Comparison of ENCODE assay signal across 8 cellular contexts in the genomic region with DNA sequence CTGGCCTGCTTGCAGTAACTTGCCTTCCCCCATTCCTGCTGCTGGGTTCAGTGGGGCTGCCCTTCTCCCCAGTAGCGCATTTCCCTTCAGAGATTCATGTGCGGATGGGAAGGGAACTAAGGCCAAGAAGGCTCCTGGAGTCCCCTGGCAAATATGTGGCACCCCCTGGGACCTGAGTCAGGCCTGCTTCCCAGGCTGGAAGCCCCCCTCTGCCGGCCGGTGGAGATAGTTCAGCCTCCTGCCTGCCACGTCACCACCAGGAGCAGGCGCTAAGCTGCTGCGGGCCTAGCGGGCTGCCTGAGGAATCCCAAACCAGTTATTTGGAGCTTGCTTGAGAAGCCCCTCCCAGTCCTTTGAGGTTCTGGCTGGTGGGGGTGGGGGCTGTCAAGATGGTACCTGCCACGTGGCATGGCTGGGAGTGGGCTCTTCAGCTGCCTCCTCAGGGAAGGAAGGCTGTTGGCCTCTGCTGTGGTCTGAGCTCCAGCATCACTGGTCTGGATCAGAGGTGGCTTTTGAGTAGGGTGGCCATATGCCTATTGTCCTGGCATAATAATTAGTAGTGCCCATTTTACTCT. TPM values are rescaled to one million over a fixed set of nuclear protein-coding genes. Genes with fewer than 3 reads are reported as not detected.
DNase-seq lines count a peak whose midpoint lies in the region; ATAC-seq and TF ChIP-seq lines count a peak whose summit lies in the region.

No MANE protein-coding gene starts in this region.

- no peaks in the 10 kb centered on the region for H3K27me3 Mint-ChIP-seq in activated CD8-positive, alpha-beta memory T cell treated with anti-CD3 and anti-CD28 coated beads, Interleukin-2, amount 10 ng/mL, durations not matched to agents 7 days and 5 days
- H3K27me3 Mint-ChIP-seq in brain, result peaks cover 9% of the 10 kb centered on the region

- CTCF ChIA-PET in activated CD8-positive, alpha-beta memory T cell treated with anti-CD3 and anti-CD28 coated beads, Interleukin-2, amount 10 ng/mL, durations not matched to agents 7 days and 5 days (lab: Charles Lee), result interaction anchor here (0.8 to 1.4 kb wide), 2 partner anchors 14 to 28 kb away, joined by 3 to 6 read pairs; no protein-coding TSS in a partner anchor

- TF ChIP-seq CTCF in brain (conservative IDR thresholded peaks at IDR 0.05), result peak; percentile 44 to 68

- H3K9me3 Mint-ChIP-seq in activated CD8-positive, alpha-beta memory T cell treated with anti-CD3 and anti-CD28 coated beads, Interleukin-2, amount 10 ng/mL, durations not matched to agents 7 days and 5 days (ENCODE audit: low read depth), result no peaks in the 10 kb centered on the region
- no peaks in the 10 kb centered on the region for H3K9me3 Mint-ChIP-seq in brain

- peaks cover 87% of the 10 kb centered on the region for H3K4me1 ChIP-seq in stomach smooth muscle (ENCODE audit: control insufficient read depth, insufficient read depth, low read length)

- H3K36me3 Mint-ChIP-seq in activated CD8-positive, alpha-beta memory T cell treated with anti-CD3 and anti-CD28 coated beads, Interleukin-2, amount 10 ng/mL, durations not matched to agents 7 days and 5 days, result no peaks in the 10 kb centered on the region
- peaks cover 19% of the 10 kb centered on the region for H3K36me3 Mint-ChIP-seq in brain

- ATAC-seq in activated CD8-positive, alpha-beta memory T cell treated with anti-CD3 and anti-CD28 coated beads, Interleukin-2, amount 10 ng/mL, durations not matched to agents 7 days and 5 days, result no peak
- no peak for ATAC-seq in HG03139 (IDR thresholded peaks at IDR 0.05; ENCODE audit: unreplicated experiment)

- no peaks in the 10 kb centered on the region for H3K27me3 ChIP-seq in stomach smooth muscle (ENCODE audit: control insufficient read depth in 1 of 2, insufficient read depth in 2 of 2, low read length in 2 of 2)

- peak overlapping the region; percentile 87 for H3K27ac Mint-ChIP-seq in activated CD8-positive, alpha-beta memory T cell treated with anti-CD3 and anti-CD28 coated beads, Interleukin-2, amount 10 ng/mL, durations not matched to agents 7 days and 5 days
- H3K27ac Mint-ChIP-seq in brain, result peak overlapping the region; percentile 91 to 100 (median 99)

- no peak for DNase-seq in activated CD8-positive, alpha-beta memory T cell treated with anti-CD3 and anti-CD28 coated beads, Interleukin-2, amount 10 ng/mL, durations not matched to agents 7 days and 5 days
- DNase-seq in activated CD8-positive, alpha-beta memory T cell treated with anti-CD3 and anti-CD28 coated beads for 24 hours, result no peak
- DNase-seq in islet precursor cell (peak; percentile 97), hippocampal formation (lab: John Stamatoyannopoulos, UW) (no peak)
- DNase-seq in activated CD4-positive, alpha-beta T cell treated with anti-CD3 and anti-CD28 coated beads, Interleukin-2, amount 50 U/mL, for 1 hour, result no peak

- no peaks in the 10 kb centered on the region for H3K9me3 ChIP-seq in stomach smooth muscle (ENCODE audit: control insufficient read depth in 2 of 2, low read length in 2 of 2)

- peaks cover 39% of the 10 kb centered on the region for H3K4me1 Mint-ChIP-seq in activated CD8-positive, alpha-beta memory T cell treated with anti-CD3 and anti-CD28 coated beads, Interleukin-2, amount 10 ng/mL, durations not matched to agents 7 days and 5 days
- peaks cover 70% of the 10 kb centered on the region for H3K4me1 Mint-ChIP-seq in brain

- peaks cover 24 to 25% of the 10 kb centered on the region in 2 donors for H3K36me3 ChIP-seq in stomach smooth muscle (ENCODE audit: control insufficient read depth in 2 of 2, insufficient read depth in 2 of 2, low read length in 2 of 2)

- H3K4me3 Mint-ChIP-seq in activated CD8-positive, alpha-beta memory T cell treated with anti-CD3 and anti-CD28 coated beads, Interleukin-2, amount 10 ng/mL, durations not matched to agents 7 days and 5 days, result peak overlapping the region; percentile 82
- peak overlapping the region; percentile 90 to 99 (median 96) for H3K4me3 Mint-ChIP-seq in brain

- peak overlapping the region; percentile 75 to 96 for H3K4me3 ChIP-seq in stomach smooth muscle (ENCODE audit: low read length in 2 of 2)

- peak overlapping the region; percentile 99 for H3K27ac ChIP-seq in stomach smooth muscle (ENCODE audit: low read length)

- peak overlapping the region; percentile 98 for H3K9ac ChIP-seq in stomach smooth muscle (ENCODE audit: low read length in 2 of 2)

RNA-seq across cellular contexts. Expression of gene SERPINH1, which starts 2.0 kb away (rescaled TPM):
- total RNA-seq in activated CD8-positive, alpha-beta memory T cell treated with anti-CD3 and anti-CD28 coated beads, Interleukin-2, amount 10 ng/mL, durations not matched to agents 7 days and 5 days, result 10 to 100 TPM in 1 of 2 experiments, 1 to 10 TPM in 1; 8.1 to 10.6 TPM
- polyA plus RNA-seq in brain (ENCODE audit: insufficient read depth, low read depth, low replicate concordance), result 53.2 TPM

RNA-seq across cellular contexts. Expression of gene GDPD5, which starts 38.3 kb away (rescaled TPM):
- total RNA-seq in activated CD8-positive, alpha-beta memory T cell treated with anti-CD3 and anti-CD28 coated beads, Interleukin-2, amount 10 ng/mL, durations not matched to agents 7 days and 5 days, result 10 to 100 TPM; 11.3 to 33.9 TPM
- polyA plus RNA-seq in brain (ENCODE audit: insufficient read depth, low read depth, low replicate concordance), result 18.9 TPM
